In genomic region chr13:114235697-114236096, GRCh38 we compare ENCODE assay signal across 10 cellular contexts. TPM values are rescaled to one million over a fixed set of nuclear protein-coding genes. Genes with fewer than 3 reads are reported as not detected.
DNase-seq lines count a peak whose midpoint lies in the region; ATAC-seq and TF ChIP-seq lines count a peak whose summit lies in the region.
"Had no signal": no experiment of that assay in that cellular context is flagged by ENCODE, and none has a peak within 500 bp of the region (broad histone marks: within the 10 kb centered on the region; RNA-seq: fewer than 3 reads in every experiment).

No MANE protein-coding gene starts in this region.

- H3K4me3 ChIP-seq in GM06990 (replicated peaks; ENCODE audit: low read depth, low read length): peak overlapping the region; percentile 80

- no peak for TF ChIP-seq POLR2A in erythroblast (IDR thresholded peaks at IDR 0.05; ENCODE audit: low read length)

- H3K36me3 Mint-ChIP-seq in progenitor cell of endocrine pancreas (ENCODE audit: insufficient read depth): peaks cover 8% of the 10 kb centered on the region

- H3K4me1 Mint-ChIP-seq in progenitor cell of endocrine pancreas (ENCODE audit: low read depth): peaks cover 10% of the 10 kb centered on the region

- DNase-seq in GM06990 (ENCODE audit: extremely low read depth, insufficient read length) (no peak), RWPE1 (ENCODE audit: low spot score) (no peak), erythroblast (lab: John Stamatoyannopoulos, UW) (peak; percentile 17 to 53), progenitor cell of endocrine pancreas (ENCODE audit: low spot score, unreplicated experiment) (no peak), occipital lobe (lab: John Stamatoyannopoulos, UW) (no peak), mesenteric fat pad (ENCODE audit: low spot score) (no peak)

- H3K4me3 Mint-ChIP-seq in progenitor cell of endocrine pancreas (ENCODE audit: low read depth): peak overlapping the region; percentile 87

- CTCF ChIA-PET in RWPE1 (lab: Yijun Ruan, JAX): interaction anchor here (0.6 to 0.9 kb wide), 3 partner anchors 9 to 288 kb away, joined by 3 read pairs; no protein-coding TSS in a partner anchor

- peaks cover 4% of the 10 kb centered on the region for H3K9me3 Mint-ChIP-seq in progenitor cell of endocrine pancreas (ENCODE audit: low read depth)

- no peak for ATAC-seq in GM21619 (IDR thresholded peaks at IDR 0.05; ENCODE audit: unreplicated experiment)
- no peak for ATAC-seq in HG03469 (IDR thresholded peaks at IDR 0.05; ENCODE audit: unreplicated experiment)

- peaks cover 2% of the 10 kb centered on the region for H3K36me3 ChIP-seq in GM06990 (ENCODE audit: control insufficient read depth, insufficient read depth, low read length)

- peak overlapping the region; percentile 59 for H3K27ac ChIP-seq in RWPE1

- H3K27me3 Mint-ChIP-seq in progenitor cell of endocrine pancreas: peaks cover 7% of the 10 kb centered on the region

- no peak for TF ChIP-seq CTCF in GM06990 (IDR thresholded peaks at IDR 0.05; ENCODE audit: insufficient read depth, low read length, poor library complexity, severe bottlenecking)
- TF ChIP-seq CTCF in RWPE1 (conservative IDR thresholded peaks at IDR 0.05; ENCODE audit: low read depth): no peak
- TF ChIP-seq CTCF in progenitor cell of endocrine pancreas (IDR thresholded peaks at IDR 0.05; ENCODE audit: unreplicated experiment): no peak

- POLR2A ChIA-PET in RWPE1 (lab: Yijun Ruan, JAX; ENCODE audit: low non-redundant PET): interaction anchor here (0.5 kb wide), 1 partner anchor 35 kb away, joined by 4 read pairs; no protein-coding TSS in a partner anchor

- peak overlapping the region; percentile 86 for H3K27ac Mint-ChIP-seq in progenitor cell of endocrine pancreas

- no peaks in the 10 kb centered on the region for H3K27me3 ChIP-seq in GM06990 (replicated peaks; ENCODE audit: control insufficient read depth, insufficient read depth, low read length)
- H3K27me3 ChIP-seq: adrenal gland had no signal

RNA-seq across cellular contexts. Expression of gene CDC16, which starts 1.0 kb away (rescaled TPM):
- total RNA-seq in progenitor cell of endocrine pancreas: 104 TPM in 2 replicates
- 49.4 TPM for total RNA-seq in occipital lobe
- total RNA-seq in mesenteric fat pad: 70.0 TPM

RNA-seq across cellular contexts. Expression of gene UPF3A, which starts 45.7 kb away (rescaled TPM):
- total RNA-seq in progenitor cell of endocrine pancreas (149 and 150 TPM in 2 replicates), occipital lobe (53.0 TPM), mesenteric fat pad (39.6 TPM)

RNA-seq across cellular contexts. Expression of gene CFAP97D2, which starts 56.6 kb away (rescaled TPM):
- total RNA-seq in progenitor cell of endocrine pancreas: not detected in 2 replicates
- total RNA-seq in occipital lobe: not detected
- not detected for total RNA-seq in mesenteric fat pad
- total RNA-seq: adrenal gland, temporal lobe had no signal

Comparison
In these comparisons a context has a peak if more than half of its experiments do, and no peak if none do; other contexts are left out.
1. DNase-seq: peak in erythroblast (2 of 2); none in GM06990 (single experiment), RWPE1 (single experiment), progenitor cell of endocrine pancreas (single experiment), occipital lobe (single experiment) and mesenteric fat pad (single experiment).